In genomic region chr15:76346666-76347506, GRCh38 we compare ENCODE assay signal across 8 cellular contexts. TPM values are rescaled to one million over a fixed set of nuclear protein-coding genes. Genes with fewer than 3 reads are reported as not detected.
DNase-seq lines count a peak whose midpoint lies in the region; ATAC-seq and TF ChIP-seq lines count a peak whose summit lies in the region.

No MANE protein-coding gene starts in this region.

- DNase-seq in GM10266 (ENCODE audit: extremely low spot score) (peak; percentile 22), Panc1 (ENCODE audit: low read depth, low spot score) (no peak), left ventricle myocardium inferior (no peak), retina (peak; percentile 80), GM10248 (ENCODE audit: extremely low spot score) (no peak), SW 1271 (lab: John Stamatoyannopoulos, UW) (no peak), dedifferentiated amniotic fluid mesenchymal stem cell (ENCODE audit: extremely low spot score) (no peak)

- peak overlapping the region; percentile 52 to 72 for H3K4me3 ChIP-seq in Panc1 (ENCODE audit: low read depth in 2 of 2, low read length in 2 of 2)
- H3K4me3 ChIP-seq in left ventricle myocardium inferior: peak overlapping the region; percentile 60

- ATAC-seq in Panc1 (peak; percentile 62), HG03159 (IDR thresholded peaks at IDR 0.05; ENCODE audit: unreplicated experiment) (no peak)

- CTCF ChIA-PET in Panc1 (lab: Charles Lee): no interaction called here
- CTCF ChIA-PET in GM10248 (lab: Yijun Ruan, JAX): interaction anchor here (0.6 to 4.2 kb wide), 4 partner anchors 13 to 111 kb away, joined by 3 to 17 read pairs (median 7); no protein-coding TSS in a partner anchor

- TF ChIP-seq CTCF in GM10266 (IDR thresholded peaks at IDR 0.05; ENCODE audit: control insufficient read depth, insufficient read depth, low read depth, missing control alignments): no peak
- no peak for TF ChIP-seq CTCF in Panc1 (IDR thresholded peaks at IDR 0.05)
- no peak for TF ChIP-seq CTCF in left ventricle myocardium inferior (IDR thresholded peaks at IDR 0.05; ENCODE audit: borderline replicate concordance)
- no peak for TF ChIP-seq CTCF in GM10248 (IDR thresholded peaks at IDR 0.05; ENCODE audit: control extremely low read depth, extremely low read depth, low read depth, missing control alignments)

- no peaks in the 10 kb centered on the region for H3K4me1 ChIP-seq in Panc1 (ENCODE audit: control insufficient read depth, insufficient read depth, low read length)
- H3K4me1 ChIP-seq in left ventricle myocardium inferior: peaks cover 34% of the 10 kb centered on the region

- no TSS peak for BruUV-seq in Panc1 (replicated peaks; lab: Mats Ljungman, UMichigan)

- in situ Hi-C loops in Panc1 (cut with HindIII; ENCODE audit: low pct_unique_long_range_greater_than_20kb, low sequenced_read_pairs): no loop called here

- H3K36me3 ChIP-seq in Panc1 (ENCODE audit: control insufficient read depth, insufficient read depth, low read length) (no peaks in the 10 kb centered on the region), left ventricle myocardium inferior (peaks cover 15% of the 10 kb centered on the region)

- POLR2A ChIA-PET in Panc1 (lab: Charles Lee): no interaction called here
- POLR2A ChIA-PET in GM10248 (lab: Yijun Ruan, JAX): interaction anchor here (0.6 kb wide), 1 partner anchor 68 kb away, joined by 3 read pairs; no protein-coding TSS in a partner anchor

- intact Hi-C loops in Panc1 (cut with micrococcal nuclease; ENCODE audit: unreplicated experiment) (no loop called here), left ventricle myocardium inferior (cut with micrococcal nuclease) (no loop called here)

- H3K27me3 ChIP-seq in Panc1 (ENCODE audit: control insufficient read depth, insufficient read depth, low read length) (peaks cover 16% of the 10 kb centered on the region), left ventricle myocardium inferior (ENCODE audit: low read depth) (peaks cover 82% of the 10 kb centered on the region)

- H3K9me3 ChIP-seq in Panc1 (ENCODE audit: control insufficient read depth, insufficient read depth, low read depth, low read length) (no peaks in the 10 kb centered on the region), left ventricle myocardium inferior (replicated peaks) (no peaks in the 10 kb centered on the region)

- H3K27ac ChIP-seq in Panc1 (ENCODE audit: low read length): peak overlapping the region; percentile 70; the same call in 1 of the 2 replicates
- H3K27ac ChIP-seq in left ventricle myocardium inferior (replicated peaks): no peak overlapping the region

RNA-seq across cellular contexts. Expression of gene ISL2, which starts 10.3 kb away (rescaled TPM):
- total RNA-seq in Panc1 (2021; ENCODE audit: unreplicated experiment) (0.51 TPM), left ventricle myocardium inferior (not detected)
- polyA plus RNA-seq in Panc1 (2012; ENCODE audit: insufficient read length): 1.2 TPM

RNA-seq across cellular contexts. Expression of gene ETFA, which starts 35.6 kb away (rescaled TPM):
- 159 TPM for total RNA-seq in Panc1 (2021; ENCODE audit: unreplicated experiment)
- 146 TPM for polyA plus RNA-seq in Panc1 (2012; ENCODE audit: insufficient read length)
- total RNA-seq in left ventricle myocardium inferior: 511 TPM

Comparison
In these comparisons a context has a peak if more than half of its experiments do, and no peak if none do; other contexts are left out.
1. DNase-seq: peak in GM10266 (single experiment) and retina (single experiment); none in Panc1 (single experiment), left ventricle myocardium inferior (single experiment), GM10248 (single experiment), SW 1271 (0 of 2) and dedifferentiated amniotic fluid mesenchymal stem cell (single experiment).